8 cellular contexts compared by ENCODE assay signal in the genomic region with DNA sequence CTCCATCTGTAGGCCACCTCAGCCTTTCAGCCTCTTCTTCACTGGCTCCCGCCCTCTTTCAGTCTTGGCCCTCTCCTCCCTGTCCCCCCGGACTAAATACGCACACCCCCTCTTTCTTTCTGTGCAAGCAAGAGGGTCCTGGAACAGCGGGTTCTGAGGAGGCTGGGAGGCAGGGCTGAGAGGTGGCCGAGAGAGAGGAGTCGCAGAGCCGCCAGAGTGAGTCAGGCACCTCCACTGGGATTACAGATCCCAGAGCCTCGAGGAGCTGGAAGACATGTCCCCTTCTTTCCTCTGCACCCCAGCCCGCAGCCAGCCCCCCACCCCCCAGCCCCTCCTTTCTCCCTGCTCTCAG. TPM values are rescaled to one million over a fixed set of nuclear protein-coding genes. Genes with fewer than 3 reads are reported as not detected.
DNase-seq lines count a peak whose midpoint lies in the region; ATAC-seq and TF ChIP-seq lines count a peak whose summit lies in the region.

A gene (plus strand): TSS at position 1 of the 352 bp plus-strand sequence. CDS start 444 bp downstream, outside the sequence.

- H3K36me3 ChIP-seq in DND-41 (ENCODE audit: insufficient read depth, low read length): peaks cover 11% of the 10 kb centered on the region
- peaks cover 9% of the 10 kb centered on the region for H3K36me3 ChIP-seq in NT2/D1 (ENCODE audit: insufficient read depth, insufficient read length, low read length)
- no peaks in the 10 kb centered on the region for H3K36me3 ChIP-seq in endocrine pancreas (ENCODE audit: control insufficient read depth, insufficient read depth, low read length)
- H3K36me3 ChIP-seq in neural cell (ENCODE audit: insufficient read depth, low read length): no peaks in the 10 kb centered on the region

- ATAC-seq in DND-41 (ENCODE audit: insufficient read depth, low read depth) (no peak), GM18517 (IDR thresholded peaks at IDR 0.05; ENCODE audit: unreplicated experiment) (no peak)

- H3K4me3 ChIP-seq in DND-41 (ENCODE audit: low read depth in 1 of 2, low read length in 2 of 2) (peak within 1 kb of the TSS; percentile 93 to 99), NT2/D1 (ENCODE audit: insufficient read length, low read depth) (peak within 1 kb of the TSS; percentile 72), endocrine pancreas (ENCODE audit: control insufficient read depth, insufficient read depth, low read length) (no peak within 1 kb of the TSS), neural cell (ENCODE audit: low read length) (peak within 1 kb of the TSS; percentile 98)

- H3K9me3 ChIP-seq in DND-41 (ENCODE audit: insufficient read depth, low read length, severe bottlenecking) (no peaks in the 10 kb centered on the region), NT2/D1 (ENCODE audit: insufficient read depth, low read length) (no peaks in the 10 kb centered on the region), endocrine pancreas (ENCODE audit: control insufficient read depth, low read length) (no peaks in the 10 kb centered on the region), neural cell (ENCODE audit: low read length) (no peaks in the 10 kb centered on the region)

- TF ChIP-seq RAD21 in neural cell (conservative IDR thresholded peaks at IDR 0.05): no peak

- H3K9me2 ChIP-seq in neural cell (ENCODE audit: insufficient read depth, low read length): no peaks in the 10 kb centered on the region

- TF ChIP-seq CTCF in DND-41 (IDR thresholded peaks at IDR 0.05; ENCODE audit: borderline replicate concordance, extremely low read depth, low read length, poor library complexity, severe bottlenecking): no peak
- TF ChIP-seq CTCF in neural cell (IDR thresholded peaks at IDR 0.05; ENCODE audit: poor library complexity, severe bottlenecking): no peak
- no peak for TF ChIP-seq CTCF in GM20000 (IDR thresholded peaks at IDR 0.05; ENCODE audit: extremely low read depth, missing control alignments)

- H4K20me1 ChIP-seq in DND-41 (ENCODE audit: insufficient read depth, low read length) (no peaks in the 10 kb centered on the region), neural cell (ENCODE audit: insufficient read depth) (no peaks in the 10 kb centered on the region)

- 0 out of 2 replicates have a peak, but pooled peaks cover 7% of the 10 kb centered on the region for H3K79me2 ChIP-seq in DND-41 (ENCODE audit: insufficient read depth, low read length)
- H3K79me2 ChIP-seq in neural cell (replicated peaks; ENCODE audit: insufficient read depth, low read length): peaks cover 6% of the 10 kb centered on the region

- H2AFZ ChIP-seq in DND-41 (ENCODE audit: low read depth, low read length) (peak within 1 kb of the TSS; percentile 99), neural cell (ENCODE audit: low read depth, low read length) (peak within 1 kb of the TSS; percentile 88)

- H3K9ac ChIP-seq in DND-41 (ENCODE audit: low read depth, low read length) (peak within 1 kb of the TSS; percentile 86), NT2/D1 (ENCODE audit: insufficient read length, low read depth) (peak within 1 kb of the TSS; percentile 80), endocrine pancreas (ENCODE audit: control insufficient read depth, insufficient read depth, low read length) (peak within 1 kb of the TSS; percentile 65), neural cell (ENCODE audit: low read length) (peak within 1 kb of the TSS; percentile 92)

- H3K27me3 ChIP-seq in DND-41 (ENCODE audit: insufficient read depth, low read length, poor library complexity) (peaks cover 7% of the 10 kb centered on the region), NT2/D1 (ENCODE audit: insufficient read depth, insufficient read length) (peaks cover 17% of the 10 kb centered on the region), endocrine pancreas (ENCODE audit: control insufficient read depth, insufficient read depth, low read length) (no peaks in the 10 kb centered on the region), neural cell (ENCODE audit: insufficient read depth, low read depth, low read length) (no peaks in the 10 kb centered on the region)

- H3K4me1 ChIP-seq in DND-41 (ENCODE audit: insufficient read depth, low read length) (peaks cover 21% of the 10 kb centered on the region), NT2/D1 (ENCODE audit: insufficient read depth, insufficient read length) (peaks cover 6% of the 10 kb centered on the region), endocrine pancreas (ENCODE audit: control insufficient read depth, insufficient read depth, low read length) (no peaks in the 10 kb centered on the region)

- peak within 1 kb of the TSS; percentile 99 for H3K4me2 ChIP-seq in DND-41 (ENCODE audit: insufficient read depth, low read length)
- H3K4me2 ChIP-seq in neural cell (ENCODE audit: low read length): peak within 1 kb of the TSS; percentile 65

- no peaks in the 10 kb centered on the region for H3F3A ChIP-seq in neural cell (ENCODE audit: insufficient read depth, low read length, poor library complexity, severe bottlenecking)

- TF ChIP-seq EP300 in neural cell (conservative IDR thresholded peaks at IDR 0.05; ENCODE audit: poor library complexity, severe bottlenecking): no peak

- no peak for DNase-seq in DND-41
- DNase-seq in NT2/D1 (ENCODE audit: low read depth, low spot score): no peak
- DNase-seq in GM20000 (ENCODE audit: low spot score): no peak
- no peak for DNase-seq in cerebellar cortex (ENCODE audit: low spot score)
- DNase-seq in inferior parietal cortex (ENCODE audit: extremely low spot score): no peak

- H3K27ac ChIP-seq in DND-41 (ENCODE audit: low read length) (peak within 1 kb of the TSS; percentile 71), neural cell (ENCODE audit: low read length) (peak within 1 kb of the TSS; percentile 52)

TF ChIP-seq in neural cell, 6 proteins besides CTCF, POLR2A, EP300 and RAD21:
- TF ChIP-seq MXI1 (conservative IDR thresholded peaks at IDR 0.05; ENCODE audit: poor library complexity, severe bottlenecking): no peak
- TF ChIP-seq POLR2AphosphoS5 (IDR thresholded peaks at IDR 0.05): no peak
- TF ChIP-seq, protein P1, sequence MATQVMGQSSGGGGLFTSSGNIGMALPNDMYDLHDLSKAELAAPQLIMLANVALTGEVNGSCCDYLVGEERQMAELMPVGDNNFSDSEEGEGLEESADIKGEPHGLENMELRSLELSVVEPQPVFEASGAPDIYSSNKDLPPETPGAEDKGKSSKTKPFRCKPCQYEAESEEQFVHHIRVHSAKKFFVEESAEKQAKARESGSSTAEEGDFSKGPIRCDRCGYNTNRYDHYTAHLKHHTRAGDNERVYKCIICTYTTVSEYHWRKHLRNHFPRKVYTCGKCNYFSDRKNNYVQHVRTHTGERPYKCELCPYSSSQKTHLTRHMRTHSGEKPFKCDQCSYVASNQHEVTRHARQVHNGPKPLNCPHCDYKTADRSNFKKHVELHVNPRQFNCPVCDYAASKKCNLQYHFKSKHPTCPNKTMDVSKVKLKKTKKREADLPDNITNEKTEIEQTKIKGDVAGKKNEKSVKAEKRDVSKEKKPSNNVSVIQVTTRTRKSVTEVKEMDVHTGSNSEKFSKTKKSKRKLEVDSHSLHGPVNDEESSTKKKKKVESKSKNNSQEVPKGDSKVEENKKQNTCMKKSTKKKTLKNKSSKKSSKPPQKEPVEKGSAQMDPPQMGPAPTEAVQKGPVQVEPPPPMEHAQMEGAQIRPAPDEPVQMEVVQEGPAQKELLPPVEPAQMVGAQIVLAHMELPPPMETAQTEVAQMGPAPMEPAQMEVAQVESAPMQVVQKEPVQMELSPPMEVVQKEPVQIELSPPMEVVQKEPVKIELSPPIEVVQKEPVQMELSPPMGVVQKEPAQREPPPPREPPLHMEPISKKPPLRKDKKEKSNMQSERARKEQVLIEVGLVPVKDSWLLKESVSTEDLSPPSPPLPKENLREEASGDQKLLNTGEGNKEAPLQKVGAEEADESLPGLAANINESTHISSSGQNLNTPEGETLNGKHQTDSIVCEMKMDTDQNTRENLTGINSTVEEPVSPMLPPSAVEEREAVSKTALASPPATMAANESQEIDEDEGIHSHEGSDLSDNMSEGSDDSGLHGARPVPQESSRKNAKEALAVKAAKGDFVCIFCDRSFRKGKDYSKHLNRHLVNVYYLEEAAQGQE (IDR thresholded peaks at IDR 0.05; ENCODE audit: borderline replicate concordance): no peak
- no peak for TF ChIP-seq EZH2 (IDR thresholded peaks at IDR 0.05; ENCODE audit: borderline replicate concordance, insufficient read depth, low read length, poor library complexity, severe bottlenecking)
- no peak for TF ChIP-seq SMC3 (conservative IDR thresholded peaks at IDR 0.05; ENCODE audit: poor library complexity)
- TF ChIP-seq TAF1 (IDR thresholded peaks at IDR 0.05; ENCODE audit: low read depth): no peak
TF ChIP-seq in neural cell: peak in this region for 0.

RNA-seq across cellular contexts. Expression of the gene that starts here (rescaled TPM):
- polyA plus RNA-seq in neural cell: 41.3 and 42.5 TPM in 2 replicates
- 45.5 and 71.2 TPM in 2 replicates for polyA minus RNA-seq in neural cell
